In genomic region chr18:72544092-72544886, GRCh38 we compare ENCODE assay signal across 9 cellular contexts. TPM values are rescaled to one million over a fixed set of nuclear protein-coding genes. Genes with fewer than 3 reads are reported as not detected.
DNase-seq lines count a peak whose midpoint lies in the region; ATAC-seq and TF ChIP-seq lines count a peak whose summit lies in the region.
"Had no signal": no experiment of that assay in that cellular context is flagged by ENCODE, and none has a peak within 500 bp of the region (broad histone marks: within the 10 kb centered on the region; RNA-seq: fewer than 3 reads in every experiment).

Gene CBLN2, minus strand, starts transcription at chr18:72544342. Its CDS starts 2,182 bp downstream, at chr18:72542160.

- peak; percentile 91 for ATAC-seq in GM21786 (IDR thresholded peaks at IDR 0.05; ENCODE audit: unreplicated experiment)

- intact Hi-C loops in thyroid gland (cut with DNase I): no loop called here

- H3K79me2 ChIP-seq in mesendoderm (ENCODE audit: control insufficient read depth, insufficient read depth, low read length): no peaks in the 10 kb centered on the region

- H3K4ac ChIP-seq in mesendoderm (ENCODE audit: low read depth, low read length): no peak within 1 kb of the TSS

- H3K4me1 ChIP-seq in ectodermal cell (ENCODE audit: control insufficient read depth, insufficient read depth, low read length): no peaks in the 10 kb centered on the region
- H3K4me1 ChIP-seq in mesendoderm (ENCODE audit: control insufficient read depth, low read depth, low read length): no peaks in the 10 kb centered on the region
- H3K4me1 ChIP-seq in thyroid gland: peaks cover 0 to 3% of the 10 kb centered on the region in 2 donors

- TF ChIP-seq CTCF in thyroid gland (IDR thresholded peaks at IDR 0.05): peak in 3 of 6 experiments; percentile 11 to 58 (median 38)

- 40 to 50% methylated on average over 36 to 43 of the region's 44 CpGs for WGBS in ectodermal cell, 2 experiments
- no CpG with 5 or more reads among the region's 44 CpGs for WGBS in mesendoderm (ENCODE audit: extremely low coverage, insufficient coverage, low lambda C conversion rate)
- 5 to 7% methylated on average over 44 of the region's 44 CpGs for WGBS in thyroid gland, 2 donors

- H3K9ac ChIP-seq in SK-N-MC (ENCODE audit: insufficient read length) (no peak within 1 kb of the TSS), mesendoderm (ENCODE audit: low read length) (no peak within 1 kb of the TSS)

- DNase-seq in NCI-H82 (lab: John Stamatoyannopoulos, UW): peak; percentile 62
- no peak for DNase-seq in NCI-H82 treated with DMSO at 0.1 percent for 48 hours (lab: John Stamatoyannopoulos, UW; ENCODE audit: unreplicated experiment)
- DNase-seq in Jurkat, Clone E6-1 (ENCODE audit: low read depth, low spot score): peak; percentile 14
- DNase-seq in SK-N-MC (ENCODE audit: low read depth, low spot score): no peak
- peak; percentile 72 for DNase-seq in mesendoderm
- peak; percentile 17 to 19 for DNase-seq in thyroid gland

- no peak for TF ChIP-seq POLR2A in thyroid gland (IDR thresholded peaks at IDR 0.05)

- H2AK5ac ChIP-seq in mesendoderm (ENCODE audit: low read length): no peak within 1 kb of the TSS

- no peak within 1 kb of the TSS for H4K5ac ChIP-seq in mesendoderm (ENCODE audit: low read length)

- H3K4me2 ChIP-seq in mesendoderm (ENCODE audit: low read length): peak within 1 kb of the TSS; percentile 42

- no peak within 1 kb of the TSS for H2BK15ac ChIP-seq in mesendoderm (replicated peaks; ENCODE audit: low read depth)

- no peak within 1 kb of the TSS for H3K23ac ChIP-seq in mesendoderm (ENCODE audit: low read length)

- H3K18ac ChIP-seq in mesendoderm (ENCODE audit: low read length): no peak within 1 kb of the TSS

- no peak within 1 kb of the TSS for H4K8ac ChIP-seq in mesendoderm (ENCODE audit: low read depth, low read length)

- H3K27ac ChIP-seq in SK-N-MC: no peak within 1 kb of the TSS
- no peak within 1 kb of the TSS for H3K27ac ChIP-seq in ectodermal cell (ENCODE audit: insufficient read depth, low read depth, low read length, poor library complexity, severe bottlenecking)
- no peak within 1 kb of the TSS for H3K27ac ChIP-seq in mesendoderm (ENCODE audit: low read depth, low read length)
- H3K27ac ChIP-seq in thyroid gland: no peak within 1 kb of the TSS

- no peak within 1 kb of the TSS for H3K4me3 ChIP-seq in Jurkat, Clone E6-1 (ENCODE audit: low read length)
- H3K4me3 ChIP-seq in SK-N-MC (peak within 1 kb of the TSS; percentile 54), ectodermal cell (ENCODE audit: insufficient read depth, low read depth, low read length) (peak within 1 kb of the TSS; percentile 13), mesendoderm (ENCODE audit: low read length) (no peak within 1 kb of the TSS), thyroid gland (replicated peaks in 1 of 3) (no peak within 1 kb of the TSS)

- H3K27me3 ChIP-seq in ectodermal cell (ENCODE audit: control insufficient read depth, insufficient read depth, low read length, poor library complexity, severe bottlenecking) (peaks cover 62% of the 10 kb centered on the region), mesendoderm (ENCODE audit: insufficient read depth, low read length, poor library complexity) (peaks cover 31% of the 10 kb centered on the region), thyroid gland (no peaks in the 10 kb centered on the region)

- H2BK120ac ChIP-seq in mesendoderm (ENCODE audit: low read depth, low read length): no peak within 1 kb of the TSS

- no peaks in the 10 kb centered on the region for H3K9me3 ChIP-seq in SK-N-MC (ENCODE audit: low read depth, low read length)
- H3K9me3 ChIP-seq in ectodermal cell (ENCODE audit: control insufficient read depth, low read length): peaks cover 2% of the 10 kb centered on the region
- no peaks in the 10 kb centered on the region for H3K9me3 ChIP-seq in thyroid gland

- no peak within 1 kb of the TSS for H2BK5ac ChIP-seq in mesendoderm (ENCODE audit: low read length)

- H3K36me3 ChIP-seq in SK-N-MC (ENCODE audit: insufficient read depth, low read length) (no peaks in the 10 kb centered on the region), ectodermal cell (ENCODE audit: control insufficient read depth, insufficient read depth, low read length) (no peaks in the 10 kb centered on the region), mesendoderm (ENCODE audit: control insufficient read depth, insufficient read depth, low read length) (no peaks in the 10 kb centered on the region), thyroid gland (no peaks in the 10 kb centered on the region)

- H3K56ac ChIP-seq in mesendoderm (ENCODE audit: low read length): peak within 1 kb of the TSS; percentile 34

- no peaks in the 10 kb centered on the region for H3K79me1 ChIP-seq in mesendoderm (ENCODE audit: low read length)

RNA-seq across cellular contexts. Expression of gene CBLN2, which starts in this region (rescaled TPM):
- polyA plus RNA-seq in Jurkat, Clone E6-1 (2012; ENCODE audit: insufficient read depth, insufficient read length): not detected
- not detected for polyA plus RNA-seq in ectodermal cell (2013, experiment 1 of 4)
- not detected for polyA plus RNA-seq in ectodermal cell (2013, experiment 2 of 4)
- 0.16 TPM for polyA plus RNA-seq in ectodermal cell (2013, experiment 3 of 4)
- not detected for polyA plus RNA-seq in ectodermal cell (2013, experiment 4 of 4)
- polyA plus RNA-seq in mesendoderm (2013, experiment 1 of 2): not detected
- not detected for polyA plus RNA-seq in mesendoderm (2013, experiment 2 of 2)
- not detected for total RNA-seq in thyroid gland
- total RNA-seq: natural killer cell treated with Interleukin-12 subunit alpha and Interleukin-12 subunit beta and Interleukin-15 and Interleukin-18, amount 100 ng/mL, for 72 hours had no signal

Comparison
In these comparisons a context has a peak if more than half of its experiments do, and no peak if none do; other contexts are left out.
1. DNase-seq: peak in NCI-H82 (single experiment), Jurkat, Clone E6-1 (single experiment) and mesendoderm (single experiment); none in NCI-H82 treated with DMSO at 0.1 percent for 48 hours (single experiment) and SK-N-MC (single experiment).
2. Peak in DNase-seq in thyroid gland; RNA of the gene not detected or under 1 TPM.
3. H3K4me3 ChIP-seq: peak in SK-N-MC (single experiment) and ectodermal cell (single experiment); none in Jurkat, Clone E6-1 (single experiment), mesendoderm (single experiment) and thyroid gland (0 of 3).